Comparison of ENCODE assay signal across 23 cellular contexts in genomic region chr17:55268649-55269480, GRCh38. TPM values are rescaled to one million over a fixed set of nuclear protein-coding genes. Genes with fewer than 3 reads are reported as not detected.
DNase-seq lines count a peak whose midpoint lies in the region; ATAC-seq and TF ChIP-seq lines count a peak whose summit lies in the region.
"Had no signal": no experiment of that assay in that cellular context is flagged by ENCODE, and none has a peak within 500 bp of the region (broad histone marks: within the 10 kb centered on the region; RNA-seq: fewer than 3 reads in every experiment).

No MANE protein-coding gene starts in this region.

- no peak overlapping the region for H2AFZ ChIP-seq in OCI-LY7 (ENCODE audit: low read length)

- POLR2A ChIA-PET in OCI-LY7 (lab: Charles Lee) = interaction anchor here (0.6 kb wide), 1 partner anchor 14 kb away, joined by 4 read pairs; no protein-coding TSS in a partner anchor

- H3K27ac ChIP-seq in dorsolateral prefrontal cortex = peak overlapping the region in 58 of 59 donors; percentile 8 to 95 (median 84)
- peak overlapping the region in 3 of 4 donors; percentile 86 to 97 (median 95) for H3K27ac ChIP-seq in tibial nerve
- H3K27ac ChIP-seq in OCI-LY7 (ENCODE audit: low read depth, low read length, poor library complexity, severe bottlenecking) = no peak overlapping the region
- H3K27ac ChIP-seq: BLaER1, HL-60 had no signal

- peak overlapping the region; percentile 91 for H3K27ac Mint-ChIP-seq in T-helper 17 cell
- H3K27ac Mint-ChIP-seq: activated CD8-positive, alpha-beta T cell treated with anti-CD3 and anti-CD28 coated beads, Interleukin-2, amount 10 ng/mL, durations not matched to agents 7 days and 5 days; stimulated activated naive CD8-positive, alpha-beta T cell treated with anti-CD3 and anti-CD28 coated beads, Interleukin-15, amount 100 ng/mL, for 72 hours had no signal

- intact Hi-C loops in dorsolateral prefrontal cortex (cut with DNase I) (loop anchor here in 1 of 2 donors (10.0 kb wide), 2 partner anchors 76 to 304 kb away; partner anchors contain the start of genes COX11 and STXBP4), OCI-LY7 (cut with micrococcal nuclease; ENCODE audit: unreplicated experiment) (no loop called here)

- no peaks in the 10 kb centered on the region for H3K36me3 ChIP-seq in tibial nerve
- no peaks in the 10 kb centered on the region for H3K36me3 ChIP-seq in OCI-LY7 (ENCODE audit: insufficient read depth, low read length)
- H3K36me3 ChIP-seq: BLaER1 had no signal

- 60 to 63% methylated on average over 8 of the region's 8 CpGs for WGBS in tibial nerve, 2 donors

- H3K27me3 ChIP-seq in dorsolateral prefrontal cortex (no peaks in the 10 kb centered on the region), tibial nerve (peaks cover 0 to 4% of the 10 kb centered on the region in 2 donors)

- no peak for ATAC-seq in T-helper 17 cell
- no peak for ATAC-seq in GM18909 (IDR thresholded peaks at IDR 0.05; ENCODE audit: poor library complexity, unreplicated experiment)
- ATAC-seq: activated CD8-positive, alpha-beta T cell treated with anti-CD3 and anti-CD28 coated beads, Interleukin-2, amount 10 ng/mL, durations not matched to agents 7 days and 5 days; GM12878; stimulated activated naive CD8-positive, alpha-beta T cell treated with anti-CD3 and anti-CD28 coated beads, Interleukin-15, amount 100 ng/mL, for 72 hours had no signal

- no peaks in the 10 kb centered on the region for H4K20me1 ChIP-seq in OCI-LY7 (ENCODE audit: insufficient read depth, low read length)
- H4K20me1 ChIP-seq: BLaER1 had no signal

- no peak for TF ChIP-seq EP300 in tibial nerve (IDR thresholded peaks at IDR 0.05)

- no peaks in the 10 kb centered on the region for H3K79me2 ChIP-seq in OCI-LY7 (ENCODE audit: insufficient read depth, low read depth, low read length)

- no peaks in the 10 kb centered on the region for H3K9me2 ChIP-seq in OCI-LY7 (ENCODE audit: insufficient read depth, low read length)

- H3K4me3 Mint-ChIP-seq in T-helper 17 cell = peak overlapping the region; percentile 64
- H3K4me3 Mint-ChIP-seq: activated CD8-positive, alpha-beta T cell treated with anti-CD3 and anti-CD28 coated beads, Interleukin-2, amount 10 ng/mL, durations not matched to agents 7 days and 5 days; stimulated activated naive CD8-positive, alpha-beta T cell treated with anti-CD3 and anti-CD28 coated beads, Interleukin-15, amount 100 ng/mL, for 72 hours had no signal

- peak in 1 of 56 donors; percentile 9 for TF ChIP-seq CTCF in dorsolateral prefrontal cortex (IDR thresholded peaks at IDR 0.05 in 54 of 56, conservative IDR thresholded peaks at IDR 0.05 in 2 of 56; ENCODE audit: low read depth in 1 of 56, partially characterized antibody in 56 of 56)
- no peak for TF ChIP-seq CTCF in tibial nerve (IDR thresholded peaks at IDR 0.05)
- no peak for TF ChIP-seq CTCF in OCI-LY7 (conservative IDR thresholded peaks at IDR 0.05; ENCODE audit: low read length)

- H3K4me3 ChIP-seq in dorsolateral prefrontal cortex (peak overlapping the region in 57 of 59 donors; percentile 9 to 88 (median 75)), tibial nerve (peak overlapping the region in 3 of 4 donors; percentile 24 to 73 (median 28)), OCI-LY7 (ENCODE audit: low read depth, low read length, poor library complexity, severe bottlenecking) (no peak overlapping the region)
- H3K4me3 ChIP-seq: BLaER1, GM12878, lung had no signal

- no peak for TF ChIP-seq POLR2A in tibial nerve (IDR thresholded peaks at IDR 0.05)

- no TSS peak for BruUV-seq in OCI-LY7 (replicated peaks; lab: Mats Ljungman, UMichigan)

- CTCF ChIA-PET in OCI-LY7 (lab: Charles Lee; ENCODE audit: unreplicated experiment) = no interaction called here

- peaks cover 15% of the 10 kb centered on the region for H3K36me3 Mint-ChIP-seq in T-helper 17 cell (ENCODE audit: low read depth)

- DNase-seq in T-helper 17 cell (no peak), dorsolateral prefrontal cortex (no peak), medulla oblongata (ENCODE audit: extremely low spot score) (peak; percentile 15), tibial nerve (ENCODE audit: low spot score in 2 of 2) (no peak), OCI-LY7 (ENCODE audit: low spot score) (no peak), COLO668 (lab: John Stamatoyannopoulos, UW; ENCODE audit: unreplicated experiment) (no peak)
- no peak for DNase-seq in stimulated activated naive CD4-positive, alpha-beta T cell treated with Interleukin-2 at 50 U/mL for 16 hours (lab: John Stamatoyannopoulos, UW)
- DNase-seq: activated CD8-positive, alpha-beta T cell treated with anti-CD3 and anti-CD28 coated beads, Interleukin-2, amount 10 ng/mL, durations not matched to agents 7 days and 5 days; activated gamma-delta T cell treated with Interleukin-2 at 50 U/mL for 16 hours; activated T-cell treated with anti-CD3 and anti-CD28 coated beads for 4 hours; dermis blood vessel endothelial cell; DND-41; foreskin fibroblast; HCEC 1CT; NCI-H1092; NCI-H187; NCI-H524 treated with DMSO at 0.1 percent for 48 hours; stimulated activated naive CD8-positive, alpha-beta T cell treated with anti-CD3 and anti-CD28 coated beads, Interleukin-15, amount 100 ng/mL, for 72 hours had no signal

- H3K4me2 ChIP-seq in OCI-LY7 (ENCODE audit: low read length) = no peak overlapping the region
- H3K4me2 ChIP-seq: BLaER1 had no signal

- no peaks in the 10 kb centered on the region for H3K27me3 Mint-ChIP-seq in T-helper 17 cell

- H3K4me1 Mint-ChIP-seq in T-helper 17 cell = peaks cover 53% of the 10 kb centered on the region

- H3K4me1 ChIP-seq in tibial nerve = peaks cover 0 to 51% (median 17%) of the 10 kb centered on the region in 4 donors
- H3K4me1 ChIP-seq in OCI-LY7 (ENCODE audit: insufficient read depth, low read length, poor library complexity, severe bottlenecking) = no peaks in the 10 kb centered on the region

- H3K9me3 ChIP-seq in T-helper 17 cell (ENCODE audit: control insufficient read depth, low read length, poor library complexity, severe bottlenecking) (no peaks in the 10 kb centered on the region), tibial nerve (no peaks in the 10 kb centered on the region), OCI-LY7 (ENCODE audit: low read length) (no peaks in the 10 kb centered on the region)

RNA-seq across cellular contexts. Expression of gene HLF, which starts 4.1 kb away (rescaled TPM):
- total RNA-seq in T-helper 17 cell (10 to 100 TPM; 20.2 to 22.5 TPM), dorsolateral prefrontal cortex (100 to 1,000 TPM in 94 of 120 experiments, 10 to 100 TPM in 26; 36.7 to 194 (median 124) TPM), tibial nerve (10 to 100 TPM; 19.5 to 42.5 (median 36.0) TPM), OCI-LY7 (2022) (not detected in 2 replicates)
- 0.13 TPM in 1 of 2 replicates, not detected in the other for total RNA-seq in OCI-LY7 (2014; rRNA removed; shearing (Covaris generic))
- total RNA-seq: dermis blood vessel endothelial cell had no signal

Comparison
In these comparisons a context has a peak if more than half of its experiments do, and no peak if none do; other contexts are left out.
1. RNA of gene HLF, which starts 4.1 kb away (total RNA-seq): 36.7 to 194 TPM in dorsolateral prefrontal cortex, 19.5 to 42.5 TPM in tibial nerve and 20.2 to 22.5 TPM in T-helper 17 cell; 0.13 TPM in OCI-LY7; every median in the first group is over 10 times any median in the second.